ENCODE assay signal across 18 cellular contexts in the genomic region with DNA sequence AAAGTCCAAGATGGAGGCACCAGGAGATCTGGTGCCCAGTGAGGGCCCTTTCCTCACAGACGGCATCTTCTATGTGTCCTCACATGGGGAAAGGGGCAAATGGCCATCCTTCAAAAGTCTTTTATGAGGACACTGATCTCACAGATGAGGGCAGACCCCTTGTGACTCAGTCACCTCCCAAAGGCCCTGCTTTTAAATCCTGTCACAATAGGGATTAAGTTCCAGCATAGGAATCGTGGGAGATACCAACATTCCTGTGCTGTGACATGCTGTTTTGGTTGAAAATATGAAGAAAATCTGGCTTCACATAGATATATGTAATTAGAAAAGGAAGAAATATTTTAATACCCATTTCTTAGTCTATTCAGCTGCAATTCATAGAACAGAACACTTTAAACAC. TPM values are rescaled to one million over a fixed set of nuclear protein-coding genes. Genes with fewer than 3 reads are reported as not detected.
A peak's percentile ranks its signal among the peaks of the same experiment; 100 is the strongest.
DNase-seq lines count a peak whose midpoint lies in the region; ATAC-seq and TF ChIP-seq lines count a peak whose summit lies in the region.
"Had no signal": no experiment of that assay in that cellular context is flagged by ENCODE, and none has a peak within 500 bp of the region (broad histone marks: within the 10 kb centered on the region; RNA-seq: fewer than 3 reads in every experiment).

No MANE protein-coding gene starts in this region.

- no peaks in the 10 kb centered on the region for H3K9me3 Mint-ChIP-seq in activated naive CD4-positive, alpha-beta T cell treated with anti-CD3 and anti-CD28 coated beads, Interleukin-2, amount 50 U/mL, for 24 hours
- H3K9me3 Mint-ChIP-seq in activated naive CD4-positive, alpha-beta T cell treated with anti-CD3 and anti-CD28 coated beads for 36 hours = no peaks in the 10 kb centered on the region
- H3K9me3 Mint-ChIP-seq in activated T-helper 17 cell treated with anti-CD3 and anti-CD28 coated beads, Interleukin-2, amount 50 U/mL, for 72 hours = no peaks in the 10 kb centered on the region
- no peaks in the 10 kb centered on the region for H3K9me3 Mint-ChIP-seq in stimulated activated effector memory CD8-positive, alpha-beta T cell treated with anti-CD3 and anti-CD28 coated beads, Interleukin-12 subunit alpha, Interleukin-12 subunit beta, amount 100 ng/mL, for 72 hours
- H3K9me3 Mint-ChIP-seq in CD14-positive monocyte = peaks cover 0 to 5% (median 3%) of the 10 kb centered on the region in 7 donors

- peaks cover 15% of the 10 kb centered on the region for H3K36me3 Mint-ChIP-seq in activated naive CD4-positive, alpha-beta T cell treated with anti-CD3 and anti-CD28 coated beads, Interleukin-2, amount 50 U/mL, for 24 hours
- peaks cover 16% of the 10 kb centered on the region for H3K36me3 Mint-ChIP-seq in activated naive CD4-positive, alpha-beta T cell treated with anti-CD3 and anti-CD28 coated beads for 36 hours (ENCODE audit: low read depth)
- peaks cover 52% of the 10 kb centered on the region for H3K36me3 Mint-ChIP-seq in activated T-helper 17 cell treated with anti-CD3 and anti-CD28 coated beads, Interleukin-2, amount 50 U/mL, for 72 hours (ENCODE audit: low read depth)
- peaks cover 41% of the 10 kb centered on the region for H3K36me3 Mint-ChIP-seq in stimulated activated effector memory CD8-positive, alpha-beta T cell treated with anti-CD3 and anti-CD28 coated beads, Interleukin-12 subunit alpha, Interleukin-12 subunit beta, amount 100 ng/mL, for 72 hours
- peaks cover 52 to 63% of the 10 kb centered on the region in 2 donors for H3K36me3 Mint-ChIP-seq in CD14-positive monocyte

- H3K4me3 Mint-ChIP-seq in activated naive CD4-positive, alpha-beta T cell treated with anti-CD3 and anti-CD28 coated beads, Interleukin-2, amount 50 U/mL, for 24 hours = peak overlapping the region; percentile 68
- H3K4me3 Mint-ChIP-seq in activated naive CD4-positive, alpha-beta T cell treated with anti-CD3 and anti-CD28 coated beads for 36 hours = no peak overlapping the region
- H3K4me3 Mint-ChIP-seq in activated T-helper 17 cell treated with anti-CD3 and anti-CD28 coated beads, Interleukin-2, amount 50 U/mL, for 72 hours = peak overlapping the region; percentile 2
- no peak overlapping the region for H3K4me3 Mint-ChIP-seq in stimulated activated effector memory CD8-positive, alpha-beta T cell treated with anti-CD3 and anti-CD28 coated beads, Interleukin-12 subunit alpha, Interleukin-12 subunit beta, amount 100 ng/mL, for 72 hours
- no peak overlapping the region for H3K4me3 Mint-ChIP-seq in CD14-positive monocyte

- no peaks in the 10 kb centered on the region for H3K27me3 Mint-ChIP-seq in activated naive CD4-positive, alpha-beta T cell treated with anti-CD3 and anti-CD28 coated beads, Interleukin-2, amount 50 U/mL, for 24 hours
- no peaks in the 10 kb centered on the region for H3K27me3 Mint-ChIP-seq in activated naive CD4-positive, alpha-beta T cell treated with anti-CD3 and anti-CD28 coated beads for 36 hours (ENCODE audit: low read depth)
- no peaks in the 10 kb centered on the region for H3K27me3 Mint-ChIP-seq in activated T-helper 17 cell treated with anti-CD3 and anti-CD28 coated beads, Interleukin-2, amount 50 U/mL, for 72 hours
- no peaks in the 10 kb centered on the region for H3K27me3 Mint-ChIP-seq in CD14-positive monocyte (ENCODE audit: low read depth in 3 of 3)

- peaks cover 34% of the 10 kb centered on the region for H3K4me1 Mint-ChIP-seq in activated naive CD4-positive, alpha-beta T cell treated with anti-CD3 and anti-CD28 coated beads, Interleukin-2, amount 50 U/mL, for 24 hours
- peaks cover 24% of the 10 kb centered on the region for H3K4me1 Mint-ChIP-seq in activated naive CD4-positive, alpha-beta T cell treated with anti-CD3 and anti-CD28 coated beads for 36 hours (ENCODE audit: low read depth)
- H3K4me1 Mint-ChIP-seq in activated T-helper 17 cell treated with anti-CD3 and anti-CD28 coated beads, Interleukin-2, amount 50 U/mL, for 72 hours = peaks cover 13% of the 10 kb centered on the region
- peaks cover 23% of the 10 kb centered on the region for H3K4me1 Mint-ChIP-seq in stimulated activated effector memory CD8-positive, alpha-beta T cell treated with anti-CD3 and anti-CD28 coated beads, Interleukin-12 subunit alpha, Interleukin-12 subunit beta, amount 100 ng/mL, for 72 hours
- peaks cover 11% of the 10 kb centered on the region for H3K4me1 Mint-ChIP-seq in CD14-positive monocyte

- ATAC-seq in activated T-helper 17 cell treated with anti-CD3 and anti-CD28 coated beads, Interleukin-2, amount 50 U/mL, for 72 hours (replicated peaks) = no peak
- ATAC-seq in stimulated activated effector memory CD8-positive, alpha-beta T cell treated with anti-CD3 and anti-CD28 coated beads, Interleukin-12 subunit alpha, Interleukin-12 subunit beta, amount 100 ng/mL, for 72 hours = no peak
- no peak for ATAC-seq in GM18498 (IDR thresholded peaks at IDR 0.05; ENCODE audit: unreplicated experiment)
- ATAC-seq in HG03460 (IDR thresholded peaks at IDR 0.05; ENCODE audit: unreplicated experiment) = no peak
- ATAC-seq: GM12878, pancreas had no signal

- TF ChIP-seq CTCF in fibroblast of villous mesenchyme (IDR thresholded peaks at IDR 0.05; ENCODE audit: insufficient read depth, low read depth, low read length) (no peak), CD14-positive monocyte (IDR thresholded peaks at IDR 0.05) (no peak)

- no peak overlapping the region for H3K27ac Mint-ChIP-seq in activated naive CD4-positive, alpha-beta T cell treated with anti-CD3 and anti-CD28 coated beads, Interleukin-2, amount 50 U/mL, for 24 hours
- no peak overlapping the region for H3K27ac Mint-ChIP-seq in activated naive CD4-positive, alpha-beta T cell treated with anti-CD3 and anti-CD28 coated beads for 36 hours
- H3K27ac Mint-ChIP-seq in activated T-helper 17 cell treated with anti-CD3 and anti-CD28 coated beads, Interleukin-2, amount 50 U/mL, for 72 hours = peak overlapping the region; percentile 15
- H3K27ac Mint-ChIP-seq in stimulated activated effector memory CD8-positive, alpha-beta T cell treated with anti-CD3 and anti-CD28 coated beads, Interleukin-12 subunit alpha, Interleukin-12 subunit beta, amount 100 ng/mL, for 72 hours = peak overlapping the region; percentile 13
- H3K27ac Mint-ChIP-seq in CD14-positive monocyte = peak overlapping the region in 2 of 7 donors; percentile 23 to 58

- DNase-seq in activated naive CD4-positive, alpha-beta T cell treated with anti-CD3 and anti-CD28 coated beads for 36 hours = no peak
- peak; percentile 55 for DNase-seq in fibroblast of villous mesenchyme (ENCODE audit: low read depth)
- DNase-seq in stimulated activated effector memory CD8-positive, alpha-beta T cell treated with anti-CD3 and anti-CD28 coated beads, Interleukin-12 subunit alpha, Interleukin-12 subunit beta, amount 100 ng/mL, for 72 hours (ENCODE audit: low spot score in 2 of 2) = no peak
- DNase-seq in CD14-positive monocyte (ENCODE audit: low spot score) = no peak
- DNase-seq: 8988T; activated CD4-positive, alpha-beta T cell treated with anti-CD3 and anti-CD28 coated beads, Interleukin-2, amount 50 U/mL, for 48 hours; central memory CD4-positive, alpha-beta T cell; DMS53; KG1; NCI-H1436 treated with DMSO at 0.1 percent for 48 hours; NCI-H526; pancreas; T1000 had no signal

- no peak overlapping the region for H3K4me3 ChIP-seq in fibroblast of villous mesenchyme (ENCODE audit: low read depth, low read length)
- H3K4me3 ChIP-seq: GM12878, pancreas had no signal

- CTCF ChIA-PET in activated naive CD4-positive, alpha-beta T cell treated with anti-CD3 and anti-CD28 coated beads for 36 hours (lab: Charles Lee) = interaction anchor here (0.6 to 1.1 kb wide), 2 partner anchors 18 to 34 kb away, joined by 3 to 5 read pairs; no protein-coding TSS in a partner anchor

- intact Hi-C loops in activated naive CD4-positive, alpha-beta T cell treated with anti-CD3 and anti-CD28 coated beads for 36 hours (cut with micrococcal nuclease) = no loop called here
- intact Hi-C loops in CD14-positive monocyte (cut with micrococcal nuclease) = no loop called here

RNA-seq across cellular contexts. Expression of a gene that starts 32.9 kb away (rescaled TPM):
- 10 to 100 TPM; 42.9 to 49.8 TPM for total RNA-seq in activated naive CD4-positive, alpha-beta T cell treated with anti-CD3 and anti-CD28 coated beads for 36 hours
- total RNA-seq in activated T-helper 17 cell treated with anti-CD3 and anti-CD28 coated beads, Interleukin-2, amount 50 U/mL, for 72 hours = 10 to 100 TPM; 38.3 to 53.3 TPM
- 18.7 and 22.0 TPM in 2 replicates for total RNA-seq in fibroblast of villous mesenchyme
- polyA plus RNA-seq in CD14-positive monocyte = 1 to 10 TPM; 3.9 to 8.5 TPM

RNA-seq across cellular contexts. Expression of a gene that starts 50.7 kb away (rescaled TPM):
- total RNA-seq in activated naive CD4-positive, alpha-beta T cell treated with anti-CD3 and anti-CD28 coated beads for 36 hours = 1 to 10 TPM; 2.7 to 3.0 TPM
- total RNA-seq in activated T-helper 17 cell treated with anti-CD3 and anti-CD28 coated beads, Interleukin-2, amount 50 U/mL, for 72 hours = 10 to 100 TPM; 15.0 to 22.0 TPM
- total RNA-seq in fibroblast of villous mesenchyme = 24.5 and 32.4 TPM in 2 replicates
- polyA plus RNA-seq in CD14-positive monocyte = under 1 TPM; 0.09 to 0.13 TPM

Comparison
In these comparisons a context has a peak if more than half of its experiments do, and no peak if none do; other contexts are left out.
1. H3K4me3 Mint-ChIP-seq: peak in activated naive CD4-positive, alpha-beta T cell treated with anti-CD3 and anti-CD28 coated beads, Interleukin-2, amount 50 U/mL, for 24 hours (single experiment) and activated T-helper 17 cell treated with anti-CD3 and anti-CD28 coated beads, Interleukin-2, amount 50 U/mL, for 72 hours (single experiment); none in activated naive CD4-positive, alpha-beta T cell treated with anti-CD3 and anti-CD28 coated beads for 36 hours (single experiment), stimulated activated effector memory CD8-positive, alpha-beta T cell treated with anti-CD3 and anti-CD28 coated beads, Interleukin-12 subunit alpha, Interleukin-12 subunit beta, amount 100 ng/mL, for 72 hours (single experiment) and CD14-positive monocyte (0 of 2).
2. H3K27ac Mint-ChIP-seq: peak in activated T-helper 17 cell treated with anti-CD3 and anti-CD28 coated beads, Interleukin-2, amount 50 U/mL, for 72 hours (single experiment) and stimulated activated effector memory CD8-positive, alpha-beta T cell treated with anti-CD3 and anti-CD28 coated beads, Interleukin-12 subunit alpha, Interleukin-12 subunit beta, amount 100 ng/mL, for 72 hours (single experiment); none in activated naive CD4-positive, alpha-beta T cell treated with anti-CD3 and anti-CD28 coated beads, Interleukin-2, amount 50 U/mL, for 24 hours (single experiment) and activated naive CD4-positive, alpha-beta T cell treated with anti-CD3 and anti-CD28 coated beads for 36 hours (single experiment).